Comparison of ENCODE assay signal across 19 cellular contexts in the genomic region with DNA sequence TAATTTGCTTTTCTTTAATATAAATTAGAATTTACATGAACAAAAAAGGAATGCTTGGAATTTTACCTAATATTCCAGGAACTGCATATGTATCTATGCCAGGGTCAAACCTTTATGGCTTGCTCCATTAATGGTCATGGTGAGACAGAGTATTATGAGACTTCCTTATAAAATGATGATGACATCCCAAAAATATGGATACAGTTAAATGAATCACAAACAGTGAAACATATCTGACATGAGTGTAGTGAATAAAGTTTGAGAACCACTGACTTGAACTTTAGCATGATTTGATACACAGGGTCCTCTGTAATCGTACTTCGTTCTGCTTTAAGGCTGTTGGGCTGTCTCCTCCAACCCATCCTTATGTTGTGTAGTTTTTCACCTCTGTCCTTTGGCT. TPM values are rescaled to one million over a fixed set of nuclear protein-coding genes. Genes with fewer than 3 reads are reported as not detected.
DNase-seq lines count a peak whose midpoint lies in the region; ATAC-seq and TF ChIP-seq lines count a peak whose summit lies in the region.
"Had no signal": no experiment of that assay in that cellular context is flagged by ENCODE, and none has a peak within 500 bp of the region (broad histone marks: within the 10 kb centered on the region; RNA-seq: fewer than 3 reads in every experiment).

No MANE protein-coding gene starts in this region.

- no CpG with 5 or more reads among the region's 2 CpGs for WGBS in H9 (ENCODE audit: extremely low coverage, insufficient read length, low lambda C conversion rate)

- H2AK5ac ChIP-seq in H9 (ENCODE audit: insufficient read length, low read length) = no peak overlapping the region

- H3K27ac Mint-ChIP-seq in H9 = peak overlapping the region; percentile 1 to 52 (median 2); a peak in 3 of 7 replicates

- no peak overlapping the region for H3K56ac ChIP-seq in H9 (ENCODE audit: insufficient read length, low read depth, low read length)

- H2AFZ ChIP-seq in H9 (ENCODE audit: low read length) = no peak overlapping the region

- H3K4me3 ChIP-seq in AG09309 (ENCODE audit: control insufficient read depth, low read depth, low read length) = no peak overlapping the region
- H3K4me3 ChIP-seq: left lung had no signal

- H3K27me3 ChIP-seq in H9 (ENCODE audit: insufficient read depth, low read length) = no peaks in the 10 kb centered on the region
- H3K27me3 ChIP-seq: BE2C, left lung had no signal

- no peaks in the 10 kb centered on the region for H3K27me3 Mint-ChIP-seq in H9 (ENCODE audit: low read depth)

- peaks cover 14 to 48% (median 37%) of the 10 kb centered on the region in 3 experiments; a peak in 6 of 7 replicates for H3K36me3 Mint-ChIP-seq in H9 (ENCODE audit: insufficient read depth in 1 of 3, low read depth in 3 of 3)

- no peaks in the 10 kb centered on the region for H3K4me1 ChIP-seq in H9 (ENCODE audit: insufficient read depth, low read length)
- H3K4me1 ChIP-seq: BE2C, left lung had no signal

- H3K4me1 Mint-ChIP-seq in H9 = 0 out of 4 replicates have a peak, but pooled peaks cover 0 to 3% of the 10 kb centered on the region in 2 experiments

- no peak overlapping the region for H2BK12ac ChIP-seq in H9 (ENCODE audit: insufficient read length, low read depth, low read length)

- H3K79me1 ChIP-seq in H9 (ENCODE audit: insufficient read depth, low read depth, low read length, poor library complexity, severe bottlenecking) = no peaks in the 10 kb centered on the region

- TF ChIP-seq CTCF in AG09309 (IDR thresholded peaks at IDR 0.05; ENCODE audit: control insufficient read depth, insufficient read depth, low read depth, low read length, missing control alignments) = no peak
- TF ChIP-seq CTCF in H9 (conservative IDR thresholded peaks at IDR 0.05) = no peak
- TF ChIP-seq CTCF in GM10266 (IDR thresholded peaks at IDR 0.05; ENCODE audit: control insufficient read depth, insufficient read depth, low read depth, missing control alignments) = no peak

- H3K27ac ChIP-seq in H9 (ENCODE audit: insufficient read length, low read depth, low read length) = no peak overlapping the region
- H3K27ac ChIP-seq: left lung had no signal

- H3K9me3 ChIP-seq in H9 (ENCODE audit: control insufficient read depth, low read depth, low read length) = no peaks in the 10 kb centered on the region
- H3K9me3 ChIP-seq: BE2C, left lung had no signal

- H3T11ph ChIP-seq in H9 (ENCODE audit: low read length) = no peak overlapping the region

- H2BK5ac ChIP-seq in H9 (ENCODE audit: insufficient read length, low read length) = no peak overlapping the region

- no peak overlapping the region for H3K4me2 ChIP-seq in H9 (ENCODE audit: insufficient read depth, insufficient read length, low read length)

- no peak overlapping the region for H2BK20ac ChIP-seq in H9 (ENCODE audit: low read depth, low read length, poor library complexity, severe bottlenecking)

- no peak overlapping the region for H4K8ac ChIP-seq in H9 (replicated peaks; ENCODE audit: insufficient read length, low read depth, low read length)

- no peak overlapping the region for H3K4me3 Mint-ChIP-seq in H9

- H4K20me1 ChIP-seq in H9 (ENCODE audit: control insufficient read depth, insufficient read depth, insufficient read length) = no peaks in the 10 kb centered on the region

- H3K79me2 ChIP-seq in H9 (ENCODE audit: insufficient read depth, low read length) = no peaks in the 10 kb centered on the region

- H3K4ac ChIP-seq in H9 (ENCODE audit: low read depth, low read length) = no peak overlapping the region

- no peak overlapping the region for H2BK120ac ChIP-seq in H9 (ENCODE audit: low read depth, low read length, poor library complexity, severe bottlenecking)

- H3K9ac ChIP-seq in H9 (ENCODE audit: extremely low read depth, insufficient read length, low read length) = no peak overlapping the region

- H3K23me2 ChIP-seq in H9 (ENCODE audit: insufficient read length, low read depth, low read length, poor library complexity, severe bottlenecking) = no peaks in the 10 kb centered on the region

- no peak for ATAC-seq in HG03039 (IDR thresholded peaks at IDR 0.05; ENCODE audit: unreplicated experiment)
- ATAC-seq: left lung, right cardiac atrium had no signal

- H3K14ac ChIP-seq in H9 (ENCODE audit: insufficient read depth, low read length) = no peak overlapping the region

- no peak overlapping the region for H4K5ac ChIP-seq in H9 (ENCODE audit: insufficient read length, low read depth, low read length)

- DNase-seq in AG09309 (ENCODE audit: low read depth) = peak; percentile 17
- no peak for DNase-seq in H9
- peak; percentile 11 for DNase-seq in amniotic epithelial cell (ENCODE audit: low read depth)
- peak; percentile 34 for DNase-seq in hepatic stellate cell (ENCODE audit: low spot score)
- no peak for DNase-seq in GM10266 (ENCODE audit: extremely low spot score)
- no peak for DNase-seq in pons (ENCODE audit: low spot score)
- DNase-seq in NCI-H510A (lab: John Stamatoyannopoulos, UW) = no peak
- DNase-seq: activated gamma-delta T cell; BE2C; KG1; left lung; NCI-H1105 treated with DMSO at 0.1 percent for 48 hours; NK-92 treated with Interleukin-12 subunit alpha and Interleukin-12 subunit beta, amount 100 ng/mL, for 24 hours; nucleus accumbens; right cardiac atrium; SHP77 treated with DMSO at 0.1 percent for 48 hours; substantia nigra; T-helper 2 cell had no signal

- no peaks in the 10 kb centered on the region for H3K9me3 Mint-ChIP-seq in H9

- H2BK15ac ChIP-seq in H9 (ENCODE audit: low read depth, low read length) = no peak overlapping the region

- H4K91ac ChIP-seq in H9 (ENCODE audit: insufficient read length, low read depth, low read length) = no peak overlapping the region

- H3K23ac ChIP-seq in H9 (ENCODE audit: insufficient read length, low read depth, low read length) = no peak overlapping the region

- H3K18ac ChIP-seq in H9 (ENCODE audit: insufficient read length, low read depth, low read length) = no peak overlapping the region

RNA-seq across cellular contexts. Expression of a gene that starts 51.8 kb away (rescaled TPM):
- 16.7 and 17.6 TPM in 2 replicates for total RNA-seq in H9 (2021)

RNA-seq across cellular contexts. Expression of a gene that starts 51.9 kb away (rescaled TPM):
- total RNA-seq in H9 (2021) = 1.0 and 1.1 TPM in 2 replicates

Comparison
In these comparisons a context has a peak if more than half of its experiments do, and no peak if none do; other contexts are left out.
1. DNase-seq: peak in AG09309 (single experiment), amniotic epithelial cell (single experiment) and hepatic stellate cell (single experiment); none in H9 (single experiment), GM10266 (single experiment), pons (single experiment) and NCI-H510A (single experiment).